19 cellular contexts compared by ENCODE assay signal in genomic region chr10:12633776-12634390, GRCh38.
A peak's percentile ranks its signal among the peaks of the same experiment; 100 is the strongest.
DNase-seq lines count a peak whose midpoint lies in the region; ATAC-seq and TF ChIP-seq lines count a peak whose summit lies in the region.
"Had no signal": no experiment of that assay in that cellular context is flagged by ENCODE, and none has a peak within 500 bp of the region (broad histone marks: within the 10 kb centered on the region; RNA-seq: fewer than 3 reads in every experiment).

No MANE protein-coding gene starts in this region.

- H3K36me3 ChIP-seq in neural progenitor cell, result no peaks in the 10 kb centered on the region
- H3K36me3 ChIP-seq: adrenal gland, prostate gland had no signal

- H2AFZ ChIP-seq in neural progenitor cell (replicated peaks), result no peak overlapping the region

- H3K4me3 ChIP-seq in neural progenitor cell, result no peak overlapping the region
- H3K4me3 ChIP-seq: adrenal gland, lung, prostate gland, smooth muscle cell had no signal

- TF ChIP-seq CTCF in neural progenitor cell (IDR thresholded peaks at IDR 0.05), result no peak

- H3K9me3 ChIP-seq in neural progenitor cell (ENCODE audit: low read depth), result no peaks in the 10 kb centered on the region
- H3K9me3 ChIP-seq: adrenal gland, prostate gland, SK-N-SH had no signal

- no peaks in the 10 kb centered on the region for H3K36me3 Mint-ChIP-seq in activated CD4-positive, alpha-beta T cell treated with anti-CD3 and anti-CD28 coated beads, Interleukin-2, amount 10 ng/mL, durations not matched to agents 24 days and 14 days (ENCODE audit: low read depth)
- H3K36me3 Mint-ChIP-seq in T-helper 1 cell treated with Interleukin-12 subunit alpha and Interleukin-12 subunit beta and Interleukin-4 antibody, amounts not matched to agents 30 μg/mL and 1 μg/mL, for 36 hours (ENCODE audit: low read depth), result peaks cover 14% of the 10 kb centered on the region
- no peaks in the 10 kb centered on the region for H3K36me3 Mint-ChIP-seq in neural progenitor cell
- H3K36me3 Mint-ChIP-seq: naive thymus-derived CD8-positive, alpha-beta T cell had no signal

- peak; percentile 40 for ATAC-seq in GM19025 (IDR thresholded peaks at IDR 0.05; ENCODE audit: low read depth, unreplicated experiment)
- ATAC-seq: naive thymus-derived CD8-positive, alpha-beta T cell had no signal

- H3K4me3 Mint-ChIP-seq in activated CD4-positive, alpha-beta T cell treated with anti-CD3 and anti-CD28 coated beads, Interleukin-2, amount 10 ng/mL, durations not matched to agents 24 days and 14 days, result peak overlapping the region; percentile 61
- no peak overlapping the region for H3K4me3 Mint-ChIP-seq in T-helper 1 cell treated with Interleukin-12 subunit alpha and Interleukin-12 subunit beta and Interleukin-4 antibody, amounts not matched to agents 30 μg/mL and 1 μg/mL, for 36 hours
- no peak overlapping the region for H3K4me3 Mint-ChIP-seq in neural progenitor cell

- no peak for DNase-seq in activated CD4-positive, alpha-beta T cell treated with anti-CD3 and anti-CD28 coated beads, Interleukin-2, amount 10 ng/mL, durations not matched to agents 24 days and 14 days
- DNase-seq in activated CD4-positive, alpha-beta T cell treated with anti-CD3 and anti-CD28 coated beads for 1 hour, result no peak
- DNase-seq in neural progenitor cell (ENCODE audit: low spot score) (peak; percentile 17), caudate nucleus (lab: John Stamatoyannopoulos, UW) (no peak), SK-N-DZ (ENCODE audit: low spot score) (no peak)
- no peak for DNase-seq in activated effector memory CD4-positive, alpha-beta T cell treated with anti-CD3 and anti-CD28 coated beads, Interleukin-2, amount 50 U/mL, for 16 hours
- DNase-seq: activated CD4-positive, alpha-beta T cell treated with anti-CD3 and anti-CD28 coated beads, Interleukin-2, amount 50 U/mL, for 4 hours; activated T-cell treated with anti-CD3 and anti-CD28 coated beads, Interleukin-2, amount 50 U/mL, for 48 hours; adrenal gland; HCEC 1CT; naive thymus-derived CD8-positive, alpha-beta T cell; NCI-H1417 treated with DMSO at 0.1 percent for 48 hours; NCI-H524 treated with DMSO at 0.1 percent for 48 hours; SK-N-SH had no signal

- H3K27me3 ChIP-seq in neural progenitor cell, result no peaks in the 10 kb centered on the region
- H3K27me3 ChIP-seq: adrenal gland had no signal

- intact Hi-C loops in activated CD4-positive, alpha-beta T cell treated with anti-CD3 and anti-CD28 coated beads, Interleukin-2, amount 10 ng/mL, durations not matched to agents 24 days and 14 days (cut with micrococcal nuclease), result loop anchor here (2.0 kb wide), 3 partner anchors 27 to 283 kb away; no protein-coding TSS in a partner anchor

- peak overlapping the region; percentile 11 for H3K4me2 ChIP-seq in neural progenitor cell
- H3K4me2 ChIP-seq: SK-N-SH, smooth muscle cell had no signal

- H3K9ac ChIP-seq in neural progenitor cell, result no peak overlapping the region
- H3K9ac ChIP-seq: SK-N-SH had no signal

- peak overlapping the region; percentile 95 for H3K27ac Mint-ChIP-seq in activated CD4-positive, alpha-beta T cell treated with anti-CD3 and anti-CD28 coated beads, Interleukin-2, amount 10 ng/mL, durations not matched to agents 24 days and 14 days
- H3K27ac Mint-ChIP-seq in T-helper 1 cell treated with Interleukin-12 subunit alpha and Interleukin-12 subunit beta and Interleukin-4 antibody, amounts not matched to agents 30 μg/mL and 1 μg/mL, for 36 hours, result peak overlapping the region; percentile 98
- H3K27ac Mint-ChIP-seq in neural progenitor cell, result no peak overlapping the region

- H3K79me2 ChIP-seq in neural progenitor cell (ENCODE audit: low read depth), result no peaks in the 10 kb centered on the region

- no peak overlapping the region for H3K27ac ChIP-seq in neural progenitor cell
- no peak overlapping the region for H3K27ac ChIP-seq in caudate nucleus (ENCODE audit: low read depth, low read length)
- H3K27ac ChIP-seq: adrenal gland, prostate gland had no signal

- peaks cover 62% of the 10 kb centered on the region for H3K4me1 Mint-ChIP-seq in activated CD4-positive, alpha-beta T cell treated with anti-CD3 and anti-CD28 coated beads, Interleukin-2, amount 10 ng/mL, durations not matched to agents 24 days and 14 days
- H3K4me1 Mint-ChIP-seq in T-helper 1 cell treated with Interleukin-12 subunit alpha and Interleukin-12 subunit beta and Interleukin-4 antibody, amounts not matched to agents 30 μg/mL and 1 μg/mL, for 36 hours (ENCODE audit: low read depth), result peaks cover 67% of the 10 kb centered on the region
- H3K4me1 Mint-ChIP-seq in neural progenitor cell, result peaks cover 39% of the 10 kb centered on the region

- H3K4me1 ChIP-seq in neural progenitor cell, result peaks cover 47% of the 10 kb centered on the region
- H3K4me1 ChIP-seq: adrenal gland had no signal

- H3F3A ChIP-seq in neural progenitor cell (ENCODE audit: low read depth), result peaks cover 21% of the 10 kb centered on the region

- no peaks in the 10 kb centered on the region for H3K27me3 Mint-ChIP-seq in activated CD4-positive, alpha-beta T cell treated with anti-CD3 and anti-CD28 coated beads, Interleukin-2, amount 10 ng/mL, durations not matched to agents 24 days and 14 days
- no peaks in the 10 kb centered on the region for H3K27me3 Mint-ChIP-seq in T-helper 1 cell treated with Interleukin-12 subunit alpha and Interleukin-12 subunit beta and Interleukin-4 antibody, amounts not matched to agents 30 μg/mL and 1 μg/mL, for 36 hours (ENCODE audit: low read depth)
- H3K27me3 Mint-ChIP-seq in neural progenitor cell (ENCODE audit: insufficient read depth, low read depth), result no peaks in the 10 kb centered on the region
- H3K27me3 Mint-ChIP-seq: naive thymus-derived CD8-positive, alpha-beta T cell had no signal

- no peaks in the 10 kb centered on the region for H3K9me3 Mint-ChIP-seq in activated CD4-positive, alpha-beta T cell treated with anti-CD3 and anti-CD28 coated beads, Interleukin-2, amount 10 ng/mL, durations not matched to agents 24 days and 14 days
- H3K9me3 Mint-ChIP-seq in T-helper 1 cell treated with Interleukin-12 subunit alpha and Interleukin-12 subunit beta and Interleukin-4 antibody, amounts not matched to agents 30 μg/mL and 1 μg/mL, for 36 hours, result no peaks in the 10 kb centered on the region
- no peaks in the 10 kb centered on the region for H3K9me3 Mint-ChIP-seq in neural progenitor cell
- H3K9me3 Mint-ChIP-seq: naive thymus-derived CD8-positive, alpha-beta T cell had no signal

- H4K20me1 ChIP-seq in neural progenitor cell (ENCODE audit: low read depth), result no peaks in the 10 kb centered on the region
